In genomic region chr16:1763521-1764511, GRCh38 we compare ENCODE assay signal across 11 cellular contexts. TPM values are rescaled to one million over a fixed set of nuclear protein-coding genes. Genes with fewer than 3 reads are reported as not detected.
DNase-seq lines count a peak whose midpoint lies in the region; ATAC-seq and TF ChIP-seq lines count a peak whose summit lies in the region.
"Had no signal": no experiment of that assay in that cellular context is flagged by ENCODE, and none has a peak within 500 bp of the region (broad histone marks: within the 10 kb centered on the region; RNA-seq: fewer than 3 reads in every experiment).

No MANE protein-coding gene starts in this region.

- H3K36me3 ChIP-seq in ES-I3 (ENCODE audit: insufficient read depth, low read length), result no peaks in the 10 kb centered on the region

- in situ Hi-C loops in ACHN (cut with HindIII; ENCODE audit: low pct_ligation_motif_present, low pct_unique_long_range_greater_than_20kb, low sequenced_read_pairs), result no loop called here

- peak; percentile 35 for ATAC-seq in esophagus mucosa
- no peak for ATAC-seq in GM18907 (IDR thresholded peaks at IDR 0.05; ENCODE audit: unreplicated experiment)

- H3K4me3 Mint-ChIP-seq in neural crest cell (no peak overlapping the region), CD14-positive monocyte (no peak overlapping the region)

- no peaks in the 10 kb centered on the region for H3K9me3 ChIP-seq in ES-I3 (ENCODE audit: control insufficient read depth, insufficient read depth, low read length)

- no peaks in the 10 kb centered on the region for H3K27me3 Mint-ChIP-seq in neural crest cell (ENCODE audit: low read depth)
- H3K27me3 Mint-ChIP-seq in CD14-positive monocyte (ENCODE audit: low read depth in 3 of 3), result peaks cover 0 to 3% (median 2%) of the 10 kb centered on the region in 3 donors

- intact Hi-C loops in CD14-positive monocyte (cut with micrococcal nuclease), result no loop called here

- DNase-seq in NCI-H2171 treated with DMSO at 0.1 percent for 48 hours (lab: John Stamatoyannopoulos, UW), result peak; percentile 84
- peak; percentile 67 for DNase-seq in neural crest cell (ENCODE audit: low read depth, low spot score)
- DNase-seq in CD14-positive monocyte (ENCODE audit: low spot score), result no peak
- no peak for DNase-seq in ACHN
- DNase-seq in NCI-H2081 treated with DMSO at 0.1 percent for 48 hours (lab: John Stamatoyannopoulos, UW), result no peak
- DNase-seq: amniotic stem cell; NCI-H1092; stimulated activated CD4-positive, alpha-beta T cell treated with anti-CD3 and anti-CD28 coated beads, Interleukin-2, amount 100 ng/mL, for 48 hours had no signal

- H3K9ac ChIP-seq in ES-I3 (ENCODE audit: low read depth, low read length), result peak overlapping the region; percentile 22; the same call in 1 of the 2 replicates

- H3K36me3 Mint-ChIP-seq in neural crest cell (ENCODE audit: low read depth), result peaks cover 3% of the 10 kb centered on the region
- peaks cover 51 to 88% of the 10 kb centered on the region in 2 donors for H3K36me3 Mint-ChIP-seq in CD14-positive monocyte

- TF ChIP-seq CTCF in neural crest cell (conservative IDR thresholded peaks at IDR 0.05) (peak; percentile 62), CD14-positive monocyte (IDR thresholded peaks at IDR 0.05) (no peak)

- no peaks in the 10 kb centered on the region; the same call in 1 of the 2 replicates for H3K4me1 ChIP-seq in ES-I3 (ENCODE audit: insufficient read depth, low read length)

- H3K4me1 Mint-ChIP-seq in neural crest cell (no peaks in the 10 kb centered on the region), CD14-positive monocyte (no peaks in the 10 kb centered on the region)

- no peaks in the 10 kb centered on the region for H3K9me3 Mint-ChIP-seq in neural crest cell
- H3K9me3 Mint-ChIP-seq in CD14-positive monocyte, result peaks cover 0 to 2% (median 0%) of the 10 kb centered on the region in 7 donors

- no peak overlapping the region for H3K27ac Mint-ChIP-seq in neural crest cell (ENCODE audit: unreplicated experiment)
- no peak overlapping the region for H3K27ac Mint-ChIP-seq in CD14-positive monocyte

RNA-seq across cellular contexts. Expression of gene NME3, which starts 7.5 kb away (rescaled TPM):
- 29.6 TPM for total RNA-seq in esophagus mucosa
- 35.0 and 38.0 TPM in 2 replicates for total RNA-seq in neural crest cell
- 10 to 100 TPM; 57.7 to 80.2 TPM for polyA plus RNA-seq in CD14-positive monocyte

RNA-seq across cellular contexts. Expression of gene EME2, which starts 8.8 kb away (rescaled TPM):
- total RNA-seq in esophagus mucosa (13.0 TPM), neural crest cell (36.5 and 37.0 TPM in 2 replicates)
- under 1 TPM; 0.26 to 0.48 TPM for polyA plus RNA-seq in CD14-positive monocyte

RNA-seq across cellular contexts. Expression of gene MRPS34, which starts 9.1 kb away (rescaled TPM):
- total RNA-seq in esophagus mucosa, result 98.6 TPM
- total RNA-seq in neural crest cell, result 135 and 141 TPM in 2 replicates
- polyA plus RNA-seq in CD14-positive monocyte, result 100 to 1,000 TPM; 109 to 137 TPM

RNA-seq across cellular contexts. Expression of gene SPSB3, which starts 18.6 kb away (rescaled TPM):
- total RNA-seq in esophagus mucosa (23.5 TPM), neural crest cell (23.1 and 23.8 TPM in 2 replicates)
- 10 to 100 TPM; 36.8 to 40.2 TPM for polyA plus RNA-seq in CD14-positive monocyte

RNA-seq across cellular contexts. Expression of gene NUBP2, which starts 18.9 kb away (rescaled TPM):
- 45.6 TPM for total RNA-seq in esophagus mucosa
- 71.0 and 73.8 TPM in 2 replicates for total RNA-seq in neural crest cell
- 10 to 100 TPM; 57.9 to 69.5 TPM for polyA plus RNA-seq in CD14-positive monocyte

Comparison
In these comparisons a context has a peak if more than half of its experiments do, and no peak if none do; other contexts are left out.
1. DNase-seq: peak in NCI-H2171 treated with DMSO at 0.1 percent for 48 hours (single experiment) and neural crest cell (single experiment); none in CD14-positive monocyte (single experiment), ACHN (single experiment) and NCI-H2081 treated with DMSO at 0.1 percent for 48 hours (single experiment).